In genomic region chr18:59301974-59302373, GRCh38 we compare ENCODE assay signal across 24 cellular contexts.
"Had no signal": no experiment of that assay in that cellular context is flagged by ENCODE, and none has a peak within 500 bp of the region (broad histone marks: within the 10 kb centered on the region; RNA-seq: fewer than 3 reads in every experiment).

No MANE protein-coding gene starts in this region.

- H3K9me3 ChIP-seq: MG63, SJCRH30, SK-N-SH had no signal

- H3K4me3 ChIP-seq: MG63, SJCRH30 had no signal

- H3K27ac ChIP-seq: RWPE1, SJCRH30 had no signal

- DNase-seq: IMR-90, Karpas-422, KG1, MG63, NCI-H1092, NCI-H1105 treated with DMSO at 0.1 percent for 48 hours, NCI-H1436, NCI-H187, NCI-H2029, NCI-H2081 treated with DMSO at 0.1 percent for 48 hours, NCI-H2171, NCI-H226, NCI-H446, NCI-H510A, NCI-H524 treated with DMSO at 0.1 percent for 48 hours, NCI-H69, NCI-H774, SHP77, SJCRH30, SK-N-SH, SW 1271 had no signal

- H3K36me3 ChIP-seq: MG63, SJCRH30 had no signal

- ATAC-seq: HepG2, Panc1 had no signal

- H3K27me3 ChIP-seq: MG63, SJCRH30 had no signal
